8 cellular contexts compared by ENCODE assay signal in the genomic region with DNA sequence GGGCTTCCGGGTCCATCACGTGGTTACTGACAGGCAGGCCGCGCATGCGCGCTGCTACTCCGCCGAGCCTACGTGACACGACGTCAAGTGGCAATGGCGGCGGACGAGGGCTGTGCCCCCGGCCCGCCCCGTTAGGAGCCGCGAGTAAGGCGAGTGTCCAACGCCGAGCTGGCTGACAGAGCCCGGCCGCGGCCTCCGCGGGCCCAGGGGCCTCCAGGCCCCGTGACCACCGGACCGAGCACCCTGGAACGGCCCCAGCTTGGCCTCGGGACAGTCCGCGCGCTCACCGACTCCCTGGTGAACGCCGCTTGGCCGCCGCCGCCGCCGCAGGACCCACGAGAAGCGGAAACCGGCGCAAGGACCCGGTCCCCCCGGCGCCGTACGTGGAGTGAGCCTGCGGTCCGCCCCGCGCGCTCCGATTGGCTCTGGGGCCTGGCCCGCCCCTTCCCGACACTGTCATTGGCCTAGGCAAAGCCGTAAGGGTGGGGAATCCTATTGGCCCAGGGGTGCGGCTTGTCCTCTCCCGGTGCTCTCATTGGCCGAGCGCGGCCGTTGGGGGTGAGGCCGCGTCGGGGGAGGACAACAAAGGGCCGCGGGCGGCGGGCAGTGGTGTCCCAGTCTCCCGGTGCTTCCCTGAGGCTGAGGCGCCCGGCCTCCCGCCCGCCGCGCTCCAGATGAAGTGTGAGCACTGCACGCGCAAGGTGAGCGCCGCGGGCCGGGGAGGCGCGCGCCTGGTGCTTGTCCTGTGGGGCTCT. TPM values are rescaled to one million over a fixed set of nuclear protein-coding genes. Genes with fewer than 3 reads are reported as not detected.
DNase-seq lines count a peak whose midpoint lies in the region; ATAC-seq and TF ChIP-seq lines count a peak whose summit lies in the region.

NARF (plus strand) TSS at position 612 of the 755 bp plus-strand sequence; CDS start at position 675, 63 bp downstream.

- TF ChIP-seq CTCF in vagina (IDR thresholded peaks at IDR 0.05), result no peak

- intact Hi-C loops in T-helper 2 cell treated with Interferon-gamma antibody and Interleukin-4, amounts not matched to agents 100 ng/mL and 5 ng/mL, for 36 hours (cut with micrococcal nuclease), result loop anchor here (1.0 to 2.0 kb wide), 4 partner anchors 9 to 60 kb away; partner anchors contain the start of genes FOXK2, HEXD and OGFOD3
- intact Hi-C loops in right cardiac atrium (cut with DNase I), result no loop called here
- intact Hi-C loops in vagina (cut with DNase I), result loop anchor here (5.0 kb wide), 1 partner anchor 39 kb away; no protein-coding TSS in a partner anchor

- H3K4me1 ChIP-seq in right cardiac atrium (ENCODE audit: control insufficient read depth, insufficient read depth, low read length) (peaks cover 5% of the 10 kb centered on the region), vagina (peaks cover 19% of the 10 kb centered on the region)

- TF ChIP-seq POLR2A in vagina (IDR thresholded peaks at IDR 0.05), result peak; percentile 86 to 94

- peak within 1 kb of the TSS; percentile 98 for H3K27ac ChIP-seq in right cardiac atrium (ENCODE audit: low read length)
- H3K27ac ChIP-seq in vagina, result peak within 1 kb of the TSS; percentile 100

- ATAC-seq in GM18499 (IDR thresholded peaks at IDR 0.05; ENCODE audit: insufficient read depth, unreplicated experiment) (peak; percentile 89), HG02943 (IDR thresholded peaks at IDR 0.05; ENCODE audit: low read depth, unreplicated experiment) (peak; percentile 91), right cardiac atrium (peak; percentile 99)

- peak within 1 kb of the TSS; percentile 88 for H3K4me3 ChIP-seq in right cardiac atrium (ENCODE audit: low read length)
- H3K4me3 ChIP-seq in vagina, result peak within 1 kb of the TSS; percentile 56 to 94

- H3K27me3 ChIP-seq in right cardiac atrium (ENCODE audit: control insufficient read depth, insufficient read depth), result no peaks in the 10 kb centered on the region
- H3K27me3 ChIP-seq in vagina, result no peaks in the 10 kb centered on the region

- WGBS in right cardiac atrium, result under 1% methylated on average over 90 of the region's 90 CpGs

- no peaks in the 10 kb centered on the region for H3K9me3 ChIP-seq in right cardiac atrium (ENCODE audit: control insufficient read depth, low read length)
- no peaks in the 10 kb centered on the region for H3K9me3 ChIP-seq in vagina

- peaks cover 0 to 12% of the 10 kb centered on the region in 2 donors for H3K36me3 ChIP-seq in vagina

- peak; percentile 89 for DNase-seq in NCI-H187 treated with DMSO at 0.1 percent for 48 hours (lab: John Stamatoyannopoulos, UW)
- DNase-seq in anterior cingulate cortex (lab: John Stamatoyannopoulos, UW), result peak; percentile 70 to 99 (median 97)
- DNase-seq in right cardiac atrium, result peak; percentile 99
- peak; percentile 99 for DNase-seq in putamen (ENCODE audit: low spot score)
- DNase-seq in vagina (ENCODE audit: extremely low spot score in 2 of 2), result peak in 1 of 2 donors; percentile 99

RNA-seq across cellular contexts. Expression of gene NARF, which starts in this region (rescaled TPM):
- total RNA-seq in T-helper 2 cell treated with Interferon-gamma antibody and Interleukin-4, amounts not matched to agents 100 ng/mL and 5 ng/mL, for 36 hours, result 109 and 110 TPM in 2 replicates
- 10 to 100 TPM; 67.4 to 99.6 (median 77.1) TPM for total RNA-seq in right cardiac atrium
- 79.1 TPM for polyA plus RNA-seq in right cardiac atrium
- total RNA-seq in vagina, result 62.6 TPM

Comparison
In these comparisons a context has a peak if more than half of its experiments do, and no peak if none do; other contexts are left out.
1. intact Hi-C loops: an anchor here in T-helper 2 cell treated with Interferon-gamma antibody and Interleukin-4, amounts not matched to agents 100 ng/mL and 5 ng/mL, for 36 hours (1.0 to 2.0 kb wide) and vagina (5.0 kb wide); none called in right cardiac atrium.